Comparison of ENCODE assay signal across 34 cellular contexts in the genomic region with DNA sequence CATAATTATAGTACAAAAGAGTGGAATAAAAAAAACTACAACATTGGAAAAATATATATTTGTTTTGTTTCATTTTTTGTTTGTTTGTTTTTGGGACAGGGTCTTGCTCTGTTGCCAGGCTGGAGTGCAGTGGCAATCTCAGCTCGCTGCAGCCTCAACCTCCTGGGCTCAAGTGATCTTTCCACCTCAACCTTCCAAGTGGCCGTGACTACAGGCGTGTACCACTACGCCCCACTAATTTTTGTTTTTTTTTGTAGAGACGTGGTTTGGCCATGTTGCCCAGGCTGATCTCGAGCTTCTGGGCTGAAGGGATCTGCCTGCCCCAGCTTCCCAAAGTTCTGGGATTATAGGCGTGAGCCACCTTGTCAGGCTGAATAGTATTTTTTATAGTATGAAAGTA.
"Had no signal": no experiment of that assay in that cellular context is flagged by ENCODE, and none has a peak within 500 bp of the region (broad histone marks: within the 10 kb centered on the region; RNA-seq: fewer than 3 reads in every experiment).

No MANE protein-coding gene starts in this region.

- H3K27me3 ChIP-seq: adrenal gland, ascending aorta, body of pancreas, brain microvascular endothelial cell, breast epithelium, cardiac muscle cell had no signal

- FAIRE-seq: astrocyte, bronchial epithelial cell had no signal

- H3K27ac ChIP-seq: adrenal gland, ascending aorta, body of pancreas, brain microvascular endothelial cell, breast epithelium, cardiac muscle cell had no signal

- H3K4me3 ChIP-seq: adrenal gland, ascending aorta, body of pancreas, breast epithelium, cardiac muscle cell had no signal

- H3K9me3 ChIP-seq: adrenal gland, ascending aorta, body of pancreas, breast epithelium had no signal

- DNase-seq: activated effector memory CD4-positive, alpha-beta T cell treated with anti-CD3 and anti-CD28 coated beads, Interleukin-2, amount 50 U/mL, for 16 hours; activated effector memory CD4-positive, alpha-beta T cell treated with Interleukin-2 at 50 U/mL for 16 hours; activated gamma-delta T cell; activated gamma-delta T cell treated with Interleukin-2 at 50 U/mL for 16 hours; activated naive CD4-positive, alpha-beta T cell; activated naive CD4-positive, alpha-beta T cell treated with anti-CD3 and anti-CD28 coated beads for 36 hours; activated naive CD4-positive, alpha-beta T cell treated with anti-CD3 and anti-CD28 coated beads, Interleukin-2, amount 10 ng/mL, durations not matched to agents 7 days and 5 days; activated naive CD4-positive, alpha-beta T cell treated with anti-CD3 and anti-CD28 coated beads, Interleukin-2, amount 50 U/mL, for 16 hours; activated naive CD4-positive, alpha-beta T cell treated with Interleukin-2 at 50 U/mL for 16 hours; activated naive CD8-positive, alpha-beta T cell treated with anti-CD3 and anti-CD28 coated beads for 36 hours; activated naive CD8-positive, alpha-beta T cell treated with anti-CD3 and anti-CD28 coated beads, Interleukin-2, amount 10 ng/mL, durations not matched to agents 7 days and 5 days; activated naive CD8-positive, alpha-beta T cell treated with anti-CD3 and anti-CD28 coated beads, Interleukin-2, amount 50 U/mL, for 24 hours; activated T-cell treated with anti-CD3 and anti-CD28 coated beads, Interleukin-2, amount 50 U/mL, for 1 hour; activated T-cell treated with anti-CD3 and anti-CD28 coated beads, Interleukin-2, amount 50 U/mL, for 24 hours; activated T-cell treated with anti-CD3 and anti-CD28 coated beads, Interleukin-2, amount 50 U/mL, for 4 hours; activated T-cell treated with anti-CD3 and anti-CD28 coated beads, Interleukin-2, amount 50 U/mL, for 48 hours; activated T-cell treated with anti-CD3 and anti-CD28 coated beads, Interleukin-2, amount 50 U/mL, for 72 hours; adrenal gland; amniotic stem cell; amygdala; anterior cingulate cortex; aorta; body of pancreas; brain microvascular endothelial cell; caudate nucleus; central memory CD4-positive, alpha-beta T cell; cerebellar nuclear complex had no signal

- H3K4me1 ChIP-seq: adrenal gland, ascending aorta, body of pancreas, breast epithelium had no signal

- H3K36me3 ChIP-seq: adrenal gland, ascending aorta, brain microvascular endothelial cell, breast epithelium, cardiac muscle cell had no signal

- ATAC-seq: activated naive CD4-positive, alpha-beta T cell treated with anti-CD3 and anti-CD28 coated beads, Interleukin-2, amount 50 U/mL, for 72 hours; activated naive CD8-positive, alpha-beta T cell treated with anti-CD3 and anti-CD28 coated beads, Interleukin-2, amount 50 U/mL, for 24 hours; activated T-cell treated with anti-CD3 and anti-CD28 coated beads, Interleukin-2, amount 50 U/mL, for 4 hours; activated T-cell treated with anti-CD3 and anti-CD28 coated beads, Interleukin-2, amount 50 U/mL, for 72 hours; activated T-helper 17 cell treated with anti-CD3 and anti-CD28 coated beads, Interleukin-2, amount 50 U/mL, for 72 hours; body of pancreas had no signal
